In genomic region chr4:60938621-60939020, GRCh38 we compare ENCODE assay signal across 1 cellular context.
TF ChIP-seq lines count a peak whose summit lies in the region.

No MANE protein-coding gene starts in this region.

TF ChIP-seq in H1, 55 proteins besides CTCF, POLR2A, EP300 and RAD21 (continued from another document):
- TF ChIP-seq, protein P1, sequence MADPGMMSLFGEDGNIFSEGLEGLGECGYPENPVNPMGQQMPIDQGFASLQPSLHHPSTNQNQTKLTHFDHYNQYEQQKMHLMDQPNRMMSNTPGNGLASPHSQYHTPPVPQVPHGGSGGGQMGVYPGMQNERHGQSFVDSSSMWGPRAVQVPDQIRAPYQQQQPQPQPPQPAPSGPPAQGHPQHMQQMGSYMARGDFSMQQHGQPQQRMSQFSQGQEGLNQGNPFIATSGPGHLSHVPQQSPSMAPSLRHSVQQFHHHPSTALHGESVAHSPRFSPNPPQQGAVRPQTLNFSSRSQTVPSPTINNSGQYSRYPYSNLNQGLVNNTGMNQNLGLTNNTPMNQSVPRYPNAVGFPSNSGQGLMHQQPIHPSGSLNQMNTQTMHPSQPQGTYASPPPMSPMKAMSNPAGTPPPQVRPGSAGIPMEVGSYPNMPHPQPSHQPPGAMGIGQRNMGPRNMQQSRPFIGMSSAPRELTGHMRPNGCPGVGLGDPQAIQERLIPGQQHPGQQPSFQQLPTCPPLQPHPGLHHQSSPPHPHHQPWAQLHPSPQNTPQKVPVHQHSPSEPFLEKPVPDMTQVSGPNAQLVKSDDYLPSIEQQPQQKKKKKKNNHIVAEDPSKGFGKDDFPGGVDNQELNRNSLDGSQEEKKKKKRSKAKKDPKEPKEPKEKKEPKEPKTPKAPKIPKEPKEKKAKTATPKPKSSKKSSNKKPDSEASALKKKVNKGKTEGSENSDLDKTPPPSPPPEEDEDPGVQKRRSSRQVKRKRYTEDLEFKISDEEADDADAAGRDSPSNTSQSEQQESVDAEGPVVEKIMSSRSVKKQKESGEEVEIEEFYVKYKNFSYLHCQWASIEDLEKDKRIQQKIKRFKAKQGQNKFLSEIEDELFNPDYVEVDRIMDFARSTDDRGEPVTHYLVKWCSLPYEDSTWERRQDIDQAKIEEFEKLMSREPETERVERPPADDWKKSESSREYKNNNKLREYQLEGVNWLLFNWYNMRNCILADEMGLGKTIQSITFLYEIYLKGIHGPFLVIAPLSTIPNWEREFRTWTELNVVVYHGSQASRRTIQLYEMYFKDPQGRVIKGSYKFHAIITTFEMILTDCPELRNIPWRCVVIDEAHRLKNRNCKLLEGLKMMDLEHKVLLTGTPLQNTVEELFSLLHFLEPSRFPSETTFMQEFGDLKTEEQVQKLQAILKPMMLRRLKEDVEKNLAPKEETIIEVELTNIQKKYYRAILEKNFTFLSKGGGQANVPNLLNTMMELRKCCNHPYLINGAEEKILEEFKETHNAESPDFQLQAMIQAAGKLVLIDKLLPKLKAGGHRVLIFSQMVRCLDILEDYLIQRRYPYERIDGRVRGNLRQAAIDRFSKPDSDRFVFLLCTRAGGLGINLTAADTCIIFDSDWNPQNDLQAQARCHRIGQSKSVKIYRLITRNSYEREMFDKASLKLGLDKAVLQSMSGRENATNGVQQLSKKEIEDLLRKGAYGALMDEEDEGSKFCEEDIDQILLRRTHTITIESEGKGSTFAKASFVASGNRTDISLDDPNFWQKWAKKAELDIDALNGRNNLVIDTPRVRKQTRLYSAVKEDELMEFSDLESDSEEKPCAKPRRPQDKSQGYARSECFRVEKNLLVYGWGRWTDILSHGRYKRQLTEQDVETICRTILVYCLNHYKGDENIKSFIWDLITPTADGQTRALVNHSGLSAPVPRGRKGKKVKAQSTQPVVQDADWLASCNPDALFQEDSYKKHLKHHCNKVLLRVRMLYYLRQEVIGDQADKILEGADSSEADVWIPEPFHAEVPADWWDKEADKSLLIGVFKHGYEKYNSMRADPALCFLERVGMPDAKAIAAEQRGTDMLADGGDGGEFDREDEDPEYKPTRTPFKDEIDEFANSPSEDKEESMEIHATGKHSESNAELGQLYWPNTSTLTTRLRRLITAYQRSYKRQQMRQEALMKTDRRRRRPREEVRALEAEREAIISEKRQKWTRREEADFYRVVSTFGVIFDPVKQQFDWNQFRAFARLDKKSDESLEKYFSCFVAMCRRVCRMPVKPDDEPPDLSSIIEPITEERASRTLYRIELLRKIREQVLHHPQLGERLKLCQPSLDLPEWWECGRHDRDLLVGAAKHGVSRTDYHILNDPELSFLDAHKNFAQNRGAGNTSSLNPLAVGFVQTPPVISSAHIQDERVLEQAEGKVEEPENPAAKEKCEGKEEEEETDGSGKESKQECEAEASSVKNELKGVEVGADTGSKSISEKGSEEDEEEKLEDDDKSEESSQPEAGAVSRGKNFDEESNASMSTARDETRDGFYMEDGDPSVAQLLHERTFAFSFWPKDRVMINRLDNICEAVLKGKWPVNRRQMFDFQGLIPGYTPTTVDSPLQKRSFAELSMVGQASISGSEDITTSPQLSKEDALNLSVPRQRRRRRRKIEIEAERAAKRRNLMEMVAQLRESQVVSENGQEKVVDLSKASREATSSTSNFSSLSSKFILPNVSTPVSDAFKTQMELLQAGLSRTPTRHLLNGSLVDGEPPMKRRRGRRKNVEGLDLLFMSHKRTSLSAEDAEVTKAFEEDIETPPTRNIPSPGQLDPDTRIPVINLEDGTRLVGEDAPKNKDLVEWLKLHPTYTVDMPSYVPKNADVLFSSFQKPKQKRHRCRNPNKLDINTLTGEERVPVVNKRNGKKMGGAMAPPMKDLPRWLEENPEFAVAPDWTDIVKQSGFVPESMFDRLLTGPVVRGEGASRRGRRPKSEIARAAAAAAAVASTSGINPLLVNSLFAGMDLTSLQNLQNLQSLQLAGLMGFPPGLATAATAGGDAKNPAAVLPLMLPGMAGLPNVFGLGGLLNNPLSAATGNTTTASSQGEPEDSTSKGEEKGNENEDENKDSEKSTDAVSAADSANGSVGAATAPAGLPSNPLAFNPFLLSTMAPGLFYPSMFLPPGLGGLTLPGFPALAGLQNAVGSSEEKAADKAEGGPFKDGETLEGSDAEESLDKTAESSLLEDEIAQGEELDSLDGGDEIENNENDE (IDR thresholded peaks at IDR 0.05; ENCODE audit: insufficient replicate concordance, low read length), result no peak
- no peak for TF ChIP-seq CBX5 (IDR thresholded peaks at IDR 0.05; ENCODE audit: low read depth, low read length)
- TF ChIP-seq, protein P2, sequence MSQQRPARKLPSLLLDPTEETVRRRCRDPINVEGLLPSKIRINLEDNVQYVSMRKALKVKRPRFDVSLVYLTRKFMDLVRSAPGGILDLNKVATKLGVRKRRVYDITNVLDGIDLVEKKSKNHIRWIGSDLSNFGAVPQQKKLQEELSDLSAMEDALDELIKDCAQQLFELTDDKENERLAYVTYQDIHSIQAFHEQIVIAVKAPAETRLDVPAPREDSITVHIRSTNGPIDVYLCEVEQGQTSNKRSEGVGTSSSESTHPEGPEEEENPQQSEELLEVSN (IDR thresholded peaks at IDR 0.05), result no peak
- no peak for TF ChIP-seq BRCA1 (IDR thresholded peaks at IDR 0.05; ENCODE audit: low read depth, low read length)
- TF ChIP-seq USF2 (IDR thresholded peaks at IDR 0.05; ENCODE audit: low read length), result no peak
- no peak for TF ChIP-seq NRF1 (IDR thresholded peaks at IDR 0.05; ENCODE audit: low read depth, low read length)
- TF ChIP-seq SAP30 (IDR thresholded peaks at IDR 0.05; ENCODE audit: insufficient read depth, insufficient replicate concordance, low read length), result no peak
